In genomic region chr11:111393096-111393495, GRCh38 we compare ENCODE assay signal across 33 cellular contexts. TPM values are rescaled to one million over a fixed set of nuclear protein-coding genes. Genes with fewer than 3 reads are reported as not detected.
DNase-seq lines count a peak whose midpoint lies in the region; ATAC-seq, FAIRE-seq and TF ChIP-seq lines count a peak whose summit lies in the region.
"Had no signal": no experiment of that assay in that cellular context is flagged by ENCODE, and none has a peak within 500 bp of the region (broad histone marks: within the 10 kb centered on the region; RNA-seq: fewer than 3 reads in every experiment).

No MANE protein-coding gene starts in this region.

- H3K9me2 ChIP-seq in OCI-LY1 (ENCODE audit: low read depth, low read length): no peaks in the 10 kb centered on the region

- no peaks in the 10 kb centered on the region for H3F3A ChIP-seq in OCI-LY1 (ENCODE audit: insufficient read depth, low read length)

- H2AFZ ChIP-seq in OCI-LY1 (ENCODE audit: low read length) (no peak overlapping the region), astrocyte (ENCODE audit: low read depth, low read length) (no peak overlapping the region)

- peak overlapping the region; percentile 13; the same call in 1 of the 2 replicates for H3K9ac ChIP-seq in OCI-LY1 (ENCODE audit: low read length)
- no peak overlapping the region for H3K9ac ChIP-seq in astrocyte (ENCODE audit: low read length)
- H3K9ac ChIP-seq: KMS-11 had no signal

- intact Hi-C loops in CD14-positive monocyte (cut with micrococcal nuclease): no loop called here

- H3K79me2 ChIP-seq in OCI-LY1 (ENCODE audit: insufficient read depth, low read length): no peaks in the 10 kb centered on the region
- H3K79me2 ChIP-seq in astrocyte (ENCODE audit: insufficient read depth, low read length): no peaks in the 10 kb centered on the region

- H3K9me3 ChIP-seq in OCI-LY1 (ENCODE audit: low read length) (no peaks in the 10 kb centered on the region), astrocyte (ENCODE audit: insufficient read depth, low read depth, low read length) (no peaks in the 10 kb centered on the region)
- H3K9me3 ChIP-seq: ascending aorta, left lung, pancreas, SJCRH30, stomach, uterus had no signal

- H3K27me3 ChIP-seq in OCI-LY1 (ENCODE audit: insufficient read depth, low read length) (no peaks in the 10 kb centered on the region), astrocyte (ENCODE audit: insufficient read depth, low read length) (no peaks in the 10 kb centered on the region)
- H3K27me3 ChIP-seq: ascending aorta, left lung, pancreas, SJCRH30, stomach, uterus had no signal

- no peak overlapping the region for H3K4me3 Mint-ChIP-seq in astrocyte (ENCODE audit: unreplicated experiment)
- H3K4me3 Mint-ChIP-seq in CD14-positive monocyte: no peak overlapping the region
- H3K4me3 Mint-ChIP-seq: activated naive CD8-positive, alpha-beta T cell; CD4-positive, alpha-beta T cell had no signal

- H3K36me3 ChIP-seq in OCI-LY1 (ENCODE audit: insufficient read depth, low read length) (no peaks in the 10 kb centered on the region), astrocyte (ENCODE audit: insufficient read depth, low read length) (no peaks in the 10 kb centered on the region)
- H3K36me3 ChIP-seq: ascending aorta, left lung, pancreas, SJCRH30, stomach, uterus had no signal

- H3K4me2 ChIP-seq in OCI-LY1 (ENCODE audit: low read length): peak overlapping the region; percentile 60; the same call in 1 of the 2 replicates
- no peak overlapping the region for H3K4me2 ChIP-seq in astrocyte (ENCODE audit: low read length)
- H3K4me2 ChIP-seq: smooth muscle cell had no signal

- FAIRE-seq in astrocyte (lab: Jason Lieb, UNC): no peak
- FAIRE-seq: islet of Langerhans, pancreas, RCC 7860 had no signal

- H3K36me3 Mint-ChIP-seq in astrocyte (ENCODE audit: low read depth, unreplicated experiment) (no peaks in the 10 kb centered on the region), CD14-positive monocyte (no peaks in the 10 kb centered on the region)
- H3K36me3 Mint-ChIP-seq: activated naive CD8-positive, alpha-beta T cell had no signal

- peak overlapping the region; percentile 97 for H3K27ac ChIP-seq in OCI-LY1 (ENCODE audit: low read depth, low read length, poor library complexity, severe bottlenecking)
- H3K27ac ChIP-seq in astrocyte (ENCODE audit: low read depth, low read length): no peak overlapping the region
- H3K27ac ChIP-seq: ascending aorta, coronary artery, KMS-11, left lung, pancreas, SJCRH30, stomach, uterus had no signal

- H3K4me1 ChIP-seq in OCI-LY1 (ENCODE audit: insufficient read depth, low read length, severe bottlenecking) (peaks cover 89% of the 10 kb centered on the region), astrocyte (ENCODE audit: insufficient read depth, low read length) (no peaks in the 10 kb centered on the region)
- H3K4me1 ChIP-seq: ascending aorta, left lung, SJCRH30, uterus had no signal

- H3K27me3 Mint-ChIP-seq in astrocyte (ENCODE audit: low read depth, unreplicated experiment) (peaks cover 34% of the 10 kb centered on the region), CD14-positive monocyte (ENCODE audit: low read depth in 3 of 3) (peaks cover 0 to 3% (median 2%) of the 10 kb centered on the region in 3 donors)
- H3K27me3 Mint-ChIP-seq: activated naive CD8-positive, alpha-beta T cell; CD4-positive, alpha-beta T cell had no signal

- H3K4me3 ChIP-seq in OCI-LY1 (ENCODE audit: low read depth, low read length, poor library complexity, severe bottlenecking) (peak overlapping the region; percentile 2), astrocyte (ENCODE audit: insufficient read depth, low read depth, low read length) (no peak overlapping the region)
- H3K4me3 ChIP-seq: ascending aorta, coronary artery, left lung, pancreas, SJCRH30, smooth muscle cell, stomach, uterus had no signal

- H4K20me1 ChIP-seq in OCI-LY1 (ENCODE audit: insufficient read depth, low read length) (no peaks in the 10 kb centered on the region), astrocyte (ENCODE audit: insufficient read depth, low read length) (no peaks in the 10 kb centered on the region)

- TF ChIP-seq CTCF in OCI-LY1 (IDR thresholded peaks at IDR 0.05; ENCODE audit: low read length): no peak
- no peak for TF ChIP-seq CTCF in astrocyte (IDR thresholded peaks at IDR 0.05; ENCODE audit: insufficient read depth, low read depth, low read length)
- TF ChIP-seq CTCF in omental fat pad (IDR thresholded peaks at IDR 0.05): no peak
- no peak for TF ChIP-seq CTCF in CD14-positive monocyte (IDR thresholded peaks at IDR 0.05)

- no peak for DNase-seq in activated CD4-positive, CD25-positive, alpha-beta regulatory T cell treated with anti-CD3 and anti-CD28 coated beads, Interleukin-2, amount 50 U/mL, for 72 hours
- peak; percentile 6 for DNase-seq in astrocyte (ENCODE audit: low read depth)
- no peak for DNase-seq in omental fat pad (ENCODE audit: low spot score)
- no peak for DNase-seq in CD14-positive monocyte (ENCODE audit: low spot score)
- DNase-seq in HPDE6-E6E7 (ENCODE audit: extremely low spot score): no peak
- no peak for DNase-seq in RPMI8226
- DNase-seq: 8988T; activated CD4-positive, alpha-beta T cell treated with anti-CD3 and anti-CD28 coated beads for 1 hour; activated effector memory CD4-positive, alpha-beta T cell treated with Interleukin-2 at 50 U/mL for 16 hours; CD4-positive, alpha-beta T cell; effector CD8-positive, alpha-beta T cell; glutamatergic neuron; GOT3; left lung; mesenchymal stem cell; NCI-H1436 treated with DMSO at 0.1 percent for 48 hours; NCI-H2081 treated with DMSO at 0.1 percent for 48 hours; NCI-H2227 treated with DMSO at 0.1 percent for 48 hours; pancreas; SJCRH30; stomach; uterus had no signal

- ATAC-seq in activated CD4-positive, CD25-positive, alpha-beta regulatory T cell treated with anti-CD3 and anti-CD28 coated beads, Interleukin-2, amount 50 U/mL, for 24 hours: peak; percentile 49 to 55
- peak; percentile 62 for ATAC-seq in omental fat pad (ENCODE audit: low FRiP score)
- ATAC-seq: left lung, pancreas had no signal

- H3K4me1 Mint-ChIP-seq in astrocyte (ENCODE audit: low read depth, unreplicated experiment) (peaks cover 5% of the 10 kb centered on the region), CD14-positive monocyte (peaks cover 11% of the 10 kb centered on the region)

- H3K27ac Mint-ChIP-seq in astrocyte (ENCODE audit: unreplicated experiment): no peak overlapping the region
- no peak overlapping the region for H3K27ac Mint-ChIP-seq in CD14-positive monocyte
- H3K27ac Mint-ChIP-seq: activated naive CD8-positive, alpha-beta T cell; CD4-positive, alpha-beta T cell had no signal

- no peaks in the 10 kb centered on the region for H3K9me3 Mint-ChIP-seq in astrocyte (ENCODE audit: unreplicated experiment)
- peaks cover 0 to 3% (median 0%) of the 10 kb centered on the region in 7 donors for H3K9me3 Mint-ChIP-seq in CD14-positive monocyte
- H3K9me3 Mint-ChIP-seq: CD4-positive, alpha-beta T cell had no signal

RNA-seq across cellular contexts. Expression of gene POU2AF1, which starts 14.0 kb away (rescaled TPM):
- total RNA-seq in astrocyte: not detected in 2 replicates
- 1 to 10 TPM in 2 of 4 donors, under 1 TPM in 1, not detected in 1; 0.69 to 2.2 (median 1.9) TPM for total RNA-seq in omental fat pad
- under 1 TPM; 0.07 to 0.12 TPM for polyA plus RNA-seq in CD14-positive monocyte
- total RNA-seq: HT1080, SJCRH30, smooth muscle cell had no signal
- polyA plus RNA-seq: neural cell, smooth muscle cell had no signal
